Comparison of ENCODE assay signal across 21 cellular contexts in the genomic region with DNA sequence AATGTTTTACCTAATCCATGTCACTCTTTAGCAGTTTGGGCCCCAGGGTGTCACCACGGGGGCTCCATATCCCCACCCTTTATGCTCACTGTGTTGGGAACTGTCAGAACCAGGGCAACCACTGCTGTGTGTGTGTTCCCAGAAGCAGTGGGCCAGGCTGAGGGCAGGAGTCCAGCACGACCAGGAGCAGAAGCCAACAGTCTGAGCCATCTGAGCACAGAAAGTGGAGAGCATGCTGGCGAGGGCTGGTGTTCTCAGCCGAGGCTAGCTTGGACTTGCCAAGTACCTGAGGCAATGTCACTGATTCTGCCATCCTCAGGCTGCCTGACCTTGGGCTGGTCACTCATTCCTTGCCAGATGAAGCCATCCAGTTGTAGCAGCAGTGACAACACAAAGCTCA.
DNase-seq lines count a peak whose midpoint lies in the region; ATAC-seq and TF ChIP-seq lines count a peak whose summit lies in the region.
"Had no signal": no experiment of that assay in that cellular context is flagged by ENCODE, and none has a peak within 500 bp of the region (broad histone marks: within the 10 kb centered on the region; RNA-seq: fewer than 3 reads in every experiment).

No MANE protein-coding gene starts in this region.

- H3K27me3 ChIP-seq in prostate gland (replicated peaks; ENCODE audit: insufficient read depth) (no peaks in the 10 kb centered on the region), spleen (replicated peaks in 1 of 7) (no peaks in the 10 kb centered on the region)
- H3K27me3 ChIP-seq: stomach, transverse colon had no signal

- ATAC-seq in left cardiac atrium (peak; percentile 36 to 89), GM21381 (IDR thresholded peaks at IDR 0.05; ENCODE audit: unreplicated experiment) (no peak), HG03469 (IDR thresholded peaks at IDR 0.05; ENCODE audit: unreplicated experiment) (no peak)
- ATAC-seq: T-helper 17 cell had no signal

- peak; percentile 95 for DNase-seq in cerebellar cortex (ENCODE audit: low spot score)
- peak; percentile 32 for DNase-seq in left cardiac atrium
- DNase-seq in prostate gland (ENCODE audit: low spot score): peak; percentile 50
- no peak for DNase-seq in activated CD4-positive, CD25-positive, alpha-beta regulatory T cell treated with anti-CD3 and anti-CD28 coated beads, Interleukin-2, amount 50 U/mL, for 72 hours
- DNase-seq in spleen: no peak
- DNase-seq: ACHN; activated CD4-positive, alpha-beta T cell treated with anti-CD3 and anti-CD28 coated beads, Interleukin-2, amount 10 ng/mL, durations not matched to agents 24 days and 14 days; activated CD8-positive, alpha-beta memory T cell treated with anti-CD3 and anti-CD28 coated beads, Interleukin-2, amount 50 U/mL, for 4 hours; cortex of kidney; GOT3; immature natural killer cell; NCI-H1105; NCI-H2081; retina; stomach; T-helper 17 cell; transverse colon had no signal

- 44% methylated on average over 3 of the region's 4 CpGs for WGBS in prostate gland
- 72 to 86% (median 82%) methylated on average over 3 to 4 of the region's 4 CpGs for WGBS in spleen, 5 donors

- H3K27ac ChIP-seq in C4-2B (peak overlapping the region; percentile 14; the same call in 1 of the 2 replicates), prostate gland (no peak overlapping the region), spleen (no peak overlapping the region)
- H3K27ac ChIP-seq: SK-N-MC, stomach, transverse colon had no signal

- no peak for TF ChIP-seq CTCF in C4-2B (conservative IDR thresholded peaks at IDR 0.05)
- TF ChIP-seq CTCF in prostate gland (IDR thresholded peaks at IDR 0.05): no peak
- TF ChIP-seq CTCF in spleen (IDR thresholded peaks at IDR 0.05 in 8 of 11, conservative IDR thresholded peaks at IDR 0.05 in 3 of 11): no peak

- H3K9me3 ChIP-seq in prostate gland: no peaks in the 10 kb centered on the region
- no peaks in the 10 kb centered on the region for H3K9me3 ChIP-seq in spleen
- H3K9me3 ChIP-seq: stomach, transverse colon had no signal

- no peaks in the 10 kb centered on the region for H3K4me1 ChIP-seq in prostate gland (replicated peaks)
- H3K4me1 ChIP-seq in spleen: no peaks in the 10 kb centered on the region
- H3K4me1 ChIP-seq: stomach, transverse colon had no signal

- TF ChIP-seq POLR2A in prostate gland (IDR thresholded peaks at IDR 0.05): no peak
- TF ChIP-seq POLR2A in spleen (IDR thresholded peaks at IDR 0.05): no peak

- no peaks in the 10 kb centered on the region for H3K36me3 ChIP-seq in prostate gland
- no peaks in the 10 kb centered on the region for H3K36me3 ChIP-seq in spleen
- H3K36me3 ChIP-seq: stomach, transverse colon had no signal

- intact Hi-C loops in left cardiac atrium (cut with DNase I) (no loop called here), prostate gland (cut with DNase I) (no loop called here), spleen (cut with DNase I; ENCODE audit: low total_unique reads) (no loop called here)

- H3K4me3 ChIP-seq in prostate gland: no peak overlapping the region
- no peak overlapping the region for H3K4me3 ChIP-seq in spleen
- H3K4me3 ChIP-seq: SK-N-MC, stomach, transverse colon had no signal

Comparison
In these comparisons a context has a peak if more than half of its experiments do, and no peak if none do; other contexts are left out.
1. DNase-seq: peak in cerebellar cortex (single experiment), left cardiac atrium (single experiment) and prostate gland (single experiment); none in activated CD4-positive, CD25-positive, alpha-beta regulatory T cell treated with anti-CD3 and anti-CD28 coated beads, Interleukin-2, amount 50 U/mL, for 72 hours (single experiment) and spleen (single experiment).
2. ATAC-seq: peak in left cardiac atrium (2 of 2); none in GM21381 (single experiment) and HG03469 (single experiment).